ENCODE assay signal across 10 cellular contexts in the genomic region with DNA sequence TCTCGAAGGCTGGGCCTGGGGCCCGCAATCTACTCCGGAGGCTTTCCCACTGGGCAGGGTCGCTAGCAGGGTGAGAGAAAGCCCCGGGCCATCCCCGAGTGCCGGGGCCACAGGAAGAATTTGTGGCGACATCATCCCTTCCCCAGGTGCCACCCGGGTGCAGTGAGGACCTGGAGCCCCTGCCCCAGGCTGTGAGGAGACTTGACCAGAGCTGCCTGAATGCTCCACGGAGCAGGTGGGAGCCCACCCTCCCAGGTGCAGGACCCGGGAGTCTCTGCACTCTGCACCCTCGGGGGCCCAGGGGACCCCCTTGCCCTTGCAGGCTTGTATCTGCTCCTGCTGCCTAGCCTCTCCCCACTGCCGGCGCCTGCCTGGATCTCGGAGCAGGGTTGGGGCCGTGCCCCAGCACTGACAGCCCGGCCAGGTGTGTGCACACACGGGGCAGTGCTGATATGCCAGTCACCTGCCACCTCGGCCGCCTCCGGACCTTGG.
A peak's percentile ranks its signal among the peaks of the same experiment; 100 is the strongest.
DNase-seq lines count a peak whose midpoint lies in the region; ATAC-seq lines count a peak whose summit lies in the region.
"Had no signal": no experiment of that assay in that cellular context is flagged by ENCODE, and none has a peak within 500 bp of the region (broad histone marks: within the 10 kb centered on the region; RNA-seq: fewer than 3 reads in every experiment).

No MANE protein-coding gene starts in this region.

- DNase-seq in cerebellum (ENCODE audit: low spot score), result peak; percentile 28
- no peak for DNase-seq in naive thymus-derived CD4-positive, alpha-beta T cell
- DNase-seq in HuH-7.5 (ENCODE audit: low spot score), result no peak
- DNase-seq in NCI-H524 treated with DMSO at 0.1 percent for 48 hours (lab: John Stamatoyannopoulos, UW), result no peak
- DNase-seq in NCI-H2029 (lab: John Stamatoyannopoulos, UW), result no peak
- DNase-seq in amniotic stem cell (lab: John Stamatoyannopoulos, UW), result no peak

- intact Hi-C loops in naive thymus-derived CD4-positive, alpha-beta T cell (cut with micrococcal nuclease), result no loop called here

- H3K36me3 Mint-ChIP-seq in naive thymus-derived CD4-positive, alpha-beta T cell, result peaks cover 0 to 4% (median under 1%) of the 10 kb centered on the region in 5 donors
- H3K36me3 Mint-ChIP-seq: activated naive CD8-positive, alpha-beta T cell; type B pancreatic cell had no signal

- H3K4me2 ChIP-seq in BLaER1, result peak overlapping the region; percentile 87

- 0 out of 2 replicates have a peak overlapping the region, but pooled peaks have one; percentile 19 for H3K27ac ChIP-seq in BLaER1
- H3K27ac ChIP-seq in naive thymus-derived CD4-positive, alpha-beta T cell (ENCODE audit: low read depth, low read length), result no peak overlapping the region

- peaks cover 0 to 17% (median 5%) of the 10 kb centered on the region in 11 donors for H3K9me3 Mint-ChIP-seq in naive thymus-derived CD4-positive, alpha-beta T cell

- peaks cover 61 to 76% (median 70%) of the 10 kb centered on the region in 5 donors for H3K27me3 Mint-ChIP-seq in naive thymus-derived CD4-positive, alpha-beta T cell

- no peaks in the 10 kb centered on the region for H3K36me3 ChIP-seq in BLaER1
- no peaks in the 10 kb centered on the region for H3K36me3 ChIP-seq in naive thymus-derived CD4-positive, alpha-beta T cell (ENCODE audit: control insufficient read depth in 2 of 3, insufficient read depth in 3 of 3, low read length in 3 of 3)

- no peak overlapping the region for H3K27ac Mint-ChIP-seq in naive thymus-derived CD4-positive, alpha-beta T cell
- H3K27ac Mint-ChIP-seq: activated naive CD8-positive, alpha-beta T cell; type B pancreatic cell had no signal

- POLR2A ChIA-PET in naive thymus-derived CD4-positive, alpha-beta T cell (lab: Charles Lee), result no interaction called here

- CTCF ChIA-PET in naive thymus-derived CD4-positive, alpha-beta T cell (lab: Charles Lee), result no interaction called here

- peaks cover 22% of the 10 kb centered on the region; the same call in 1 of the 2 replicates for H3K27me3 ChIP-seq in BLaER1
- H3K27me3 ChIP-seq in naive thymus-derived CD4-positive, alpha-beta T cell (ENCODE audit: control insufficient read depth in 2 of 2, insufficient read depth in 2 of 2, low read length in 2 of 2), result no peaks in the 10 kb centered on the region

- H4K20me1 ChIP-seq in BLaER1, result no peaks in the 10 kb centered on the region

- H3K4me3 Mint-ChIP-seq in naive thymus-derived CD4-positive, alpha-beta T cell, result peak overlapping the region in 4 of 10 donors; percentile 5 to 61 (median 42)

- H3K4me1 Mint-ChIP-seq in naive thymus-derived CD4-positive, alpha-beta T cell, result peaks cover 0 to 12% (median 9%) of the 10 kb centered on the region in 7 donors

- ATAC-seq in HG02973 (IDR thresholded peaks at IDR 0.05; ENCODE audit: unreplicated experiment), result peak; percentile 6
- peak; percentile 12 for ATAC-seq in naive thymus-derived CD4-positive, alpha-beta T cell

- H3K9me3 ChIP-seq in BLaER1, result no peaks in the 10 kb centered on the region
- H3K9me3 ChIP-seq in naive thymus-derived CD4-positive, alpha-beta T cell (ENCODE audit: control insufficient read depth in 2 of 3, low read length in 3 of 3), result no peaks in the 10 kb centered on the region

- 0 out of 2 replicates have a peak, but pooled peaks cover 4% of the 10 kb centered on the region for H3K4me1 ChIP-seq in BLaER1
- H3K4me1 ChIP-seq in naive thymus-derived CD4-positive, alpha-beta T cell (ENCODE audit: control insufficient read depth in 2 of 2, insufficient read depth in 2 of 2, low read length in 2 of 2), result no peaks in the 10 kb centered on the region

- H3K4me3 ChIP-seq in BLaER1, result peak overlapping the region; percentile 73
- H3K4me3 ChIP-seq in naive thymus-derived CD4-positive, alpha-beta T cell (ENCODE audit: low read length), result no peak overlapping the region

- H3K9ac ChIP-seq in BLaER1, result peak overlapping the region; percentile 61
